ENCODE assay signal across 9 cellular contexts in genomic region chr17:76791053-76791980, GRCh38. TPM values are rescaled to one million over a fixed set of nuclear protein-coding genes. Genes with fewer than 3 reads are reported as not detected.
DNase-seq lines count a peak whose midpoint lies in the region; ATAC-seq and TF ChIP-seq lines count a peak whose summit lies in the region.
"Had no signal": no experiment of that assay in that cellular context is flagged by ENCODE, and none has a peak within 500 bp of the region (broad histone marks: within the 10 kb centered on the region; RNA-seq: fewer than 3 reads in every experiment).

No MANE protein-coding gene starts in this region.

- H3K4me1 ChIP-seq in fibroblast of lung (ENCODE audit: control insufficient read depth, extremely low read depth, insufficient read depth, low read length) = peaks cover 4% of the 10 kb centered on the region

- no peak overlapping the region for H2AFZ ChIP-seq in fibroblast of lung (ENCODE audit: low read length)

- no peaks in the 10 kb centered on the region for H3K27me3 ChIP-seq in fibroblast of lung (ENCODE audit: control insufficient read depth, insufficient read depth, low read length)

- no peak for TF ChIP-seq POLR2A in NB4 (IDR thresholded peaks at IDR 0.05; ENCODE audit: extremely low read depth, insufficient read length)

- DNase-seq in EH (ENCODE audit: low read depth) (peak; percentile 83), NB4 (ENCODE audit: low read depth) (peak; percentile 76), fibroblast of lung (ENCODE audit: low read depth in 2 of 2) (peak; percentile 29 to 80), foreskin melanocyte (no peak), NCI-H510A treated with DMSO at 0.1 percent for 48 hours (lab: John Stamatoyannopoulos, UW) (no peak)
- DNase-seq in activated CD8-positive, alpha-beta memory T cell treated with anti-CD3 and anti-CD28 coated beads, Interleukin-2, amount 50 U/mL, for 48 hours = peak; percentile 57
- peak; percentile 50 for DNase-seq in stimulated activated CD4-positive, alpha-beta T cell treated with anti-CD3 and anti-CD28 coated beads, Interleukin-15, amount 100 ng/mL, for 24 hours

- H4K20me1 ChIP-seq in fibroblast of lung (ENCODE audit: control insufficient read depth, extremely low read depth, insufficient read depth, low read length) = no peaks in the 10 kb centered on the region

- H3K9ac ChIP-seq in fibroblast of lung (ENCODE audit: insufficient read depth, low read length) = no peak overlapping the region

- H3K4me3 ChIP-seq in NB4 (ENCODE audit: low read depth, low read length) (peak overlapping the region; percentile 39), fibroblast of lung (replicated peaks in 1 of 4; ENCODE audit: control extremely low read depth in 1 of 4, insufficient read depth in 1 of 4, low read depth in 3 of 4, low read length in 4 of 4) (peak overlapping the region in 2 of 4 experiments; percentile 24 to 33)
- H3K4me3 ChIP-seq: lung had no signal

- ATAC-seq in HG02642 (IDR thresholded peaks at IDR 0.05; ENCODE audit: poor library complexity, unreplicated experiment) = no peak

- TF ChIP-seq CTCF in NB4 (IDR thresholded peaks at IDR 0.05; ENCODE audit: low read depth, low read length) (no peak), fibroblast of lung (conservative IDR thresholded peaks at IDR 0.05 in 1 of 2, IDR thresholded peaks at IDR 0.05 in 1 of 2; ENCODE audit: low read depth in 1 of 2, low read length in 2 of 2) (no peak)

- H3K27ac ChIP-seq in fibroblast of lung (ENCODE audit: insufficient read depth, low read length) = peak overlapping the region; percentile 6

- no peaks in the 10 kb centered on the region for H3K36me3 ChIP-seq in fibroblast of lung (ENCODE audit: control insufficient read depth, insufficient read depth, low read length)

- H3K79me2 ChIP-seq in fibroblast of lung (ENCODE audit: control insufficient read depth, insufficient read depth, low read length) = no peaks in the 10 kb centered on the region

- no peaks in the 10 kb centered on the region for H3K9me3 ChIP-seq in fibroblast of lung (ENCODE audit: control insufficient read depth, insufficient read depth, low read depth, low read length)

- H3K4me2 ChIP-seq in fibroblast of lung (ENCODE audit: extremely low read depth, insufficient read depth, low read length) = peak overlapping the region; percentile 79

RNA-seq across cellular contexts. Expression of gene MFSD11, which starts 53.4 kb away (rescaled TPM):
- 15.7 and 31.4 TPM in 2 replicates for total RNA-seq in fibroblast of lung
- polyA plus RNA-seq in fibroblast of lung = 20.1 and 22.4 TPM in 2 replicates
- 14.7 and 15.3 TPM in 2 replicates for polyA plus RNA-seq in fibroblast of lung (2012)
- polyA minus RNA-seq in fibroblast of lung (ENCODE audit: low replicate concordance) = 15.4 and 23.3 TPM in 2 replicates

RNA-seq across cellular contexts. Expression of gene SRSF2, which starts 54.2 kb away (rescaled TPM):
- total RNA-seq in fibroblast of lung = 59.6 and 77.5 TPM in 2 replicates
- polyA plus RNA-seq in fibroblast of lung = 203 and 238 TPM in 2 replicates
- polyA plus RNA-seq in fibroblast of lung (2012) = 156 and 211 TPM in 2 replicates
- polyA minus RNA-seq in fibroblast of lung (ENCODE audit: low replicate concordance) = 72.2 and 86.0 TPM in 2 replicates

Comparison
In these comparisons a context has a peak if more than half of its experiments do, and no peak if none do; other contexts are left out.
1. DNase-seq: peak in EH (single experiment), NB4 (single experiment), activated CD8-positive, alpha-beta memory T cell treated with anti-CD3 and anti-CD28 coated beads, Interleukin-2, amount 50 U/mL, for 48 hours (single experiment), fibroblast of lung (2 of 2) and stimulated activated CD4-positive, alpha-beta T cell treated with anti-CD3 and anti-CD28 coated beads, Interleukin-15, amount 100 ng/mL, for 24 hours (single experiment); none in foreskin melanocyte (single experiment) and NCI-H510A treated with DMSO at 0.1 percent for 48 hours (single experiment).